16 cellular contexts compared by ENCODE assay signal in genomic region chr2:239669899-239670460, GRCh38.
DNase-seq lines count a peak whose midpoint lies in the region; ATAC-seq and TF ChIP-seq lines count a peak whose summit lies in the region.
"Had no signal": no experiment of that assay in that cellular context is flagged by ENCODE, and none has a peak within 500 bp of the region (broad histone marks: within the 10 kb centered on the region; RNA-seq: fewer than 3 reads in every experiment).

No MANE protein-coding gene starts in this region.

- no peak for TF ChIP-seq EP300 in sigmoid colon (IDR thresholded peaks at IDR 0.05)

- peaks cover under 1% of the 10 kb centered on the region for H3K9me3 Mint-ChIP-seq in osteocyte (ENCODE audit: unreplicated experiment)

- no peaks in the 10 kb centered on the region for H3K27me3 Mint-ChIP-seq in osteocyte (ENCODE audit: unreplicated experiment)
- H3K27me3 Mint-ChIP-seq: IgD-negative memory B cell had no signal

- peak overlapping the region in 1 of 4 donors; percentile 34 for H3K27ac ChIP-seq in sigmoid colon

- intact Hi-C loops in Right ventricle myocardium superior (cut with DNase I) (no loop called here), Right ventricle myocardium inferior (cut with DNase I) (no loop called here), sigmoid colon (cut with DNase I) (no loop called here)

- TF ChIP-seq CTCF in osteocyte (IDR thresholded peaks at IDR 0.05) (no peak), sigmoid colon (IDR thresholded peaks at IDR 0.05) (no peak)

- H3K36me3 Mint-ChIP-seq in osteocyte (ENCODE audit: unreplicated experiment) = no peaks in the 10 kb centered on the region

- no peaks in the 10 kb centered on the region for H3K9me3 ChIP-seq in sigmoid colon

- H3K36me3 ChIP-seq in sigmoid colon = no peaks in the 10 kb centered on the region

- no peak overlapping the region for H3K4me3 Mint-ChIP-seq in osteocyte (ENCODE audit: unreplicated experiment)
- H3K4me3 Mint-ChIP-seq: IgD-negative memory B cell had no signal

- H3K4me3 ChIP-seq in sigmoid colon = no peak overlapping the region

- no peaks in the 10 kb centered on the region for H3K27me3 ChIP-seq in sigmoid colon

- no peaks in the 10 kb centered on the region for H3K4me1 Mint-ChIP-seq in osteocyte (ENCODE audit: unreplicated experiment)
- H3K4me1 Mint-ChIP-seq: IgD-negative memory B cell had no signal

- no peak overlapping the region for H3K27ac Mint-ChIP-seq in osteocyte (ENCODE audit: unreplicated experiment)
- H3K27ac Mint-ChIP-seq: IgD-negative memory B cell had no signal

- ATAC-seq in Right ventricle myocardium superior (ENCODE audit: poor library complexity) (no peak), Right ventricle myocardium inferior (no peak), left lobe of liver (no peak), GM21737 (IDR thresholded peaks at IDR 0.05; ENCODE audit: unreplicated experiment) (no peak), HG03196 (IDR thresholded peaks at IDR 0.05; ENCODE audit: unreplicated experiment) (no peak)

- TF ChIP-seq POLR2A in sigmoid colon (IDR thresholded peaks at IDR 0.05) = no peak

- peaks cover 0 to 9% (median 3%) of the 10 kb centered on the region in 4 donors for H3K4me1 ChIP-seq in sigmoid colon

- whole genome bisulfite sequencing in sigmoid colon, 2 donors = 82 to 90% methylated on average over 17 of the region's 17 CpGs

- peak; percentile 8 for DNase-seq in Right ventricle myocardium superior
- no peak for DNase-seq in Right ventricle myocardium inferior (ENCODE audit: missing footprints)
- DNase-seq in left lobe of liver (ENCODE audit: low spot score) = peak; percentile 35
- peak; percentile 68 for DNase-seq in osteocyte (ENCODE audit: extremely low spot score, unreplicated experiment)
- DNase-seq in sigmoid colon = no peak
- DNase-seq: EL, GF-D8, NCI-H1694 treated with DMSO at 0.1 percent for 48 hours, NCI-H2081 treated with DMSO at 0.1 percent for 48 hours, NCI-H446, NCI-H526, OCI-M1, SHP77 had no signal

Comparison
In these comparisons a context has a peak if more than half of its experiments do, and no peak if none do; other contexts are left out.
1. DNase-seq: peak in Right ventricle myocardium superior (single experiment), left lobe of liver (single experiment) and osteocyte (single experiment); none in Right ventricle myocardium inferior (single experiment) and sigmoid colon (single experiment).